ENCODE assay signal across 1 cellular context in genomic region chr1:98546319-98546718, GRCh38.
TF ChIP-seq lines count a peak whose summit lies in the region.

No MANE protein-coding gene starts in this region.

TF ChIP-seq in SK-N-SH treated with all-trans-retinoic acid at 6 μM for 48 hours, 23 proteins besides CTCF, POLR2A, EP300 and RAD21 (continued from another document):
- no peak for TF ChIP-seq ZC3H10 (CRISPR knock-in tag; IDR thresholded peaks at IDR 0.05)
- TF ChIP-seq ZNF70 (CRISPR knock-in tag; IDR thresholded peaks at IDR 0.05), result no peak
- no peak for TF ChIP-seq RARB (CRISPR knock-in tag; IDR thresholded peaks at IDR 0.05)
- TF ChIP-seq, protein P1, sequence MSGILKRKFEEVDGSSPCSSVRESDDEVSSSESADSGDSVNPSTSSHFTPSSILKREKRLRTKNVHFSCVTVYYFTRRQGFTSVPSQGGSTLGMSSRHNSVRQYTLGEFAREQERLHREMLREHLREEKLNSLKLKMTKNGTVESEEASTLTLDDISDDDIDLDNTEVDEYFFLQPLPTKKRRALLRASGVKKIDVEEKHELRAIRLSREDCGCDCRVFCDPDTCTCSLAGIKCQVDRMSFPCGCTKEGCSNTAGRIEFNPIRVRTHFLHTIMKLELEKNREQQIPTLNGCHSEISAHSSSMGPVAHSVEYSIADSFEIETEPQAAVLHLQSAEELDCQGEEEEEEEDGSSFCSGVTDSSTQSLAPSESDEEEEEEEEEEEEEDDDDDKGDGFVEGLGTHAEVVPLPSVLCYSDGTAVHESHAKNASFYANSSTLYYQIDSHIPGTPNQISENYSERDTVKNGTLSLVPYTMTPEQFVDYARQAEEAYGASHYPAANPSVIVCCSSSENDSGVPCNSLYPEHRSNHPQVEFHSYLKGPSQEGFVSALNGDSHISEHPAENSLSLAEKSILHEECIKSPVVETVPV (CRISPR knock-in tag; IDR thresholded peaks at IDR 0.05), result no peak
